ENCODE assay signal across 1 cellular context in the genomic region with DNA sequence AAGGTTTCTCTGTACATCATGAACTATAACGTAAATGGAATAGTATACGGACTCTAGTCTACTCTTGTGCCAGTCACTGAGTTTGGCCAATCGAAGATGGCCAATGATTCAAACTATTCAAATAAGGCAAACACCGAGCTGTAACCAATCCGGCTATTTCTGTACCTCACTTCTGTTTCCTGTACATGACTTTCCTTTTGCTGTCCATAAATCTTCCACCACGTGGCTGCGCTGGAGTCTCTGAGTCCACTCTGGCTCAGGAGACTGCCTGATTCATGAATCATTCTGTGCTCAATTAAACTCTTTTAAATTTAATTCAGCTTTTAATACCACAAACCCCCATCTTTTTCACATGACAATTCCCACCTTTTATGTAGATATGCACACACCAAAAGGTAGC.
TF ChIP-seq lines count a peak whose summit lies in the region.

No MANE protein-coding gene starts in this region.

TF ChIP-seq in endothelial cell of umbilical vein, 7 proteins besides CTCF, POLR2A, EP300 and RAD21:
- TF ChIP-seq, protein P1, sequence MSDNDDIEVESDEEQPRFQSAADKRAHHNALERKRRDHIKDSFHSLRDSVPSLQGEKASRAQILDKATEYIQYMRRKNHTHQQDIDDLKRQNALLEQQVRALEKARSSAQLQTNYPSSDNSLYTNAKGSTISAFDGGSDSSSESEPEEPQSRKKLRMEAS (IDR thresholded peaks at IDR 0.05; ENCODE audit: insufficient read depth, insufficient read length): peak; percentile 45
- TF ChIP-seq GATA2 (IDR thresholded peaks at IDR 0.05; ENCODE audit: insufficient read depth, insufficient read length, low read depth, low read length) (no peak), FOS (IDR thresholded peaks at IDR 0.05; ENCODE audit: borderline replicate concordance, insufficient read depth, low read length) (peak; percentile 40), POLR2AphosphoS5 (IDR thresholded peaks at IDR 0.05; ENCODE audit: insufficient read depth, low read depth, low read length) (no peak), EZH2 (IDR thresholded peaks at IDR 0.05; ENCODE audit: borderline replicate concordance, low read depth, low read length, severe bottlenecking) (no peak)
